ENCODE assay signal across 1 cellular context in the genomic region with DNA sequence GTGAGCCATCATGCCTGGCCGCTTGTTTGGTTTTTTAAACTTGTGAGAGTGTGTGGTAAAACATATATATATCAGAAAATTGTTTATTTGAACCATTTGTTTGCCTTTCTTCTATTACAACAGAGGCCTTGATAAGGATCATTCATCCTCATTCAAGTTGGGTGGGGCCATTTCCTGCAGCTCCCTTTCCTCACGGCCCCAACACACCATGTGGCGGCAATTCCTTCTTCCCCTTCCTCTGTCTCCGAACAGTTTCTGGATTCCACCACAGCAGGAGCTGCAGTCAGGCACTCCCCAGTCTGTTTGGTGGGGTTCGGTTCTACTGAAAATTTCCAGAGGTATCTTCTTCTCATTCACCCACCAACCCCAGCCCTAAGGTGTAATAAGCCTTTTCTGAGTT.
TF ChIP-seq lines count a peak whose summit lies in the region.

No MANE protein-coding gene starts in this region.

TF ChIP-seq in IMR-90, 13 proteins besides CTCF, POLR2A, EP300 and RAD21:
- no peak for TF ChIP-seq SMC3 (IDR thresholded peaks at IDR 0.05; ENCODE audit: low read depth, low read length)
- TF ChIP-seq RCOR1 (IDR thresholded peaks at IDR 0.05; ENCODE audit: insufficient replicate concordance, low read length): no peak
- no peak for TF ChIP-seq NFE2L2 (IDR thresholded peaks at IDR 0.05; ENCODE audit: low read depth, low read length)
- no peak for TF ChIP-seq BHLHE40 (IDR thresholded peaks at IDR 0.05; ENCODE audit: low read depth, low read length)
- no peak for TF ChIP-seq MXI1 (IDR thresholded peaks at IDR 0.05; ENCODE audit: borderline replicate concordance, low read depth, low read length)
- TF ChIP-seq, protein P1, sequence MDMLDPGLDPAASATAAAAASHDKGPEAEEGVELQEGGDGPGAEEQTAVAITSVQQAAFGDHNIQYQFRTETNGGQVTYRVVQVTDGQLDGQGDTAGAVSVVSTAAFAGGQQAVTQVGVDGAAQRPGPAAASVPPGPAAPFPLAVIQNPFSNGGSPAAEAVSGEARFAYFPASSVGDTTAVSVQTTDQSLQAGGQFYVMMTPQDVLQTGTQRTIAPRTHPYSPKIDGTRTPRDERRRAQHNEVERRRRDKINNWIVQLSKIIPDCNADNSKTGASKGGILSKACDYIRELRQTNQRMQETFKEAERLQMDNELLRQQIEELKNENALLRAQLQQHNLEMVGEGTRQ (IDR thresholded peaks at IDR 0.05; ENCODE audit: low read depth, low read length): no peak
- TF ChIP-seq CHD1 (IDR thresholded peaks at IDR 0.05; ENCODE audit: low read depth, low read length): no peak
- TF ChIP-seq MAFK (IDR thresholded peaks at IDR 0.05; ENCODE audit: low read depth, low read length): no peak
- TF ChIP-seq CEBPB (IDR thresholded peaks at IDR 0.05; ENCODE audit: low read depth, low read length): no peak
- TF ChIP-seq, protein P2, sequence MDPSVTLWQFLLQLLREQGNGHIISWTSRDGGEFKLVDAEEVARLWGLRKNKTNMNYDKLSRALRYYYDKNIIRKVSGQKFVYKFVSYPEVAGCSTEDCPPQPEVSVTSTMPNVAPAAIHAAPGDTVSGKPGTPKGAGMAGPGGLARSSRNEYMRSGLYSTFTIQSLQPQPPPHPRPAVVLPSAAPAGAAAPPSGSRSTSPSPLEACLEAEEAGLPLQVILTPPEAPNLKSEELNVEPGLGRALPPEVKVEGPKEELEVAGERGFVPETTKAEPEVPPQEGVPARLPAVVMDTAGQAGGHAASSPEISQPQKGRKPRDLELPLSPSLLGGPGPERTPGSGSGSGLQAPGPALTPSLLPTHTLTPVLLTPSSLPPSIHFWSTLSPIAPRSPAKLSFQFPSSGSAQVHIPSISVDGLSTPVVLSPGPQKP (IDR thresholded peaks at IDR 0.05; ENCODE audit: borderline replicate concordance, low read depth, low read length): no peak
- no peak for TF ChIP-seq FOS (IDR thresholded peaks at IDR 0.05; ENCODE audit: low read depth, low read length)
- no peak for TF ChIP-seq RFX5 (IDR thresholded peaks at IDR 0.05; ENCODE audit: low read depth, low read length)
- no peak for TF ChIP-seq MAZ (IDR thresholded peaks at IDR 0.05; ENCODE audit: borderline replicate concordance, low read depth, low read length)
